1 cellular context compared by ENCODE assay signal in genomic region chr15:51075364-51075763, GRCh38.
TF ChIP-seq lines count a peak whose summit lies in the region.

No MANE protein-coding gene starts in this region.

TF ChIP-seq in WTC11, 78 proteins besides CTCF, POLR2A, EP300 and RAD21 (continued from another document):
- TF ChIP-seq, protein P1, sequence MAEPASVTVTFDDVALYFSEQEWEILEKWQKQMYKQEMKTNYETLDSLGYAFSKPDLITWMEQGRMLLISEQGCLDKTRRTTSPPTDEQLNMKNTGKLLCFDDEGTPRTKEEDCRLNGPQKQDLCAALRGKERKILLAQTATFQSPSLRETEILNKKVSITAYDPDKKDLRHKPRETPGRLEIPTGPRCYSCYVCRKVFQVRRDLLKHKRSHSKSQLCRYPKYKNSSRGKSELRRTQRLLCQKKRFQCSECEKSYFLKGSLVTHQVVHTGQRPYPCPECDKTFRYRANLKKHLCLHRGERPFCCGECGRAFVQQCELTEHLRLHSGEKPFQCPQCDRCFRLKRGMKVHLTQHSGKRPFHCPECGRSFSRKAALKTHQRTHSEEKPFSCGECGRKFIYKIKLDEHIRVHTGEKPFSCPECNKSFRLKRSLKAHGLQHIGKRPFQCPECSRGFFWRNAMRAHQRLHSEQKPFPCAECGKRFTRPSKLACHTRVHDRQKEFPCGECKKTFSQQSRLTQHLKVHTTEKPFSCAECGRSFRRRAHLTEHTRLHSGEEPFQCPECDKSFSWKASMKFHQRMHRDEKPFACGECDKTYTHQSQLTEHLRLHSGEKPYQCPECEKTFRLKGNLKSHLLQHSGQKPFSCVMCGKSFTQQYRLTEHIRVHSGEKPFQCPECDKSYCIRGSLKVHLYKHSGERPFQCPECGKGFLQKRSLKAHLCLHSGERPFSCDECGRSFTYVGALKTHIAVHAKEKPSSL (CRISPR knock-in tag; conservative IDR thresholded peaks at IDR 0.05), result no peak
- TF ChIP-seq NR3C1 (CRISPR knock-in tag; conservative IDR thresholded peaks at IDR 0.05; ENCODE audit: low read depth) (no peak), ZNF121 (CRISPR knock-in tag; IDR thresholded peaks at IDR 0.05) (no peak), ZNF232 (CRISPR knock-in tag; IDR thresholded peaks at IDR 0.05) (no peak), PRDM15 (CRISPR knock-in tag; IDR thresholded peaks at IDR 0.05) (no peak), SOX15 (CRISPR knock-in tag; IDR thresholded peaks at IDR 0.05) (no peak), ZNF396 (CRISPR knock-in tag; IDR thresholded peaks at IDR 0.05; ENCODE audit: borderline replicate concordance) (no peak), MLX (CRISPR knock-in tag; IDR thresholded peaks at IDR 0.05) (no peak), MYBL2 (CRISPR knock-in tag; IDR thresholded peaks at IDR 0.05) (no peak), RELA (CRISPR knock-in tag; IDR thresholded peaks at IDR 0.05; ENCODE audit: borderline replicate concordance) (no peak), ZNF281 (CRISPR knock-in tag; IDR thresholded peaks at IDR 0.05) (no peak)
- TF ChIP-seq, protein P2, sequence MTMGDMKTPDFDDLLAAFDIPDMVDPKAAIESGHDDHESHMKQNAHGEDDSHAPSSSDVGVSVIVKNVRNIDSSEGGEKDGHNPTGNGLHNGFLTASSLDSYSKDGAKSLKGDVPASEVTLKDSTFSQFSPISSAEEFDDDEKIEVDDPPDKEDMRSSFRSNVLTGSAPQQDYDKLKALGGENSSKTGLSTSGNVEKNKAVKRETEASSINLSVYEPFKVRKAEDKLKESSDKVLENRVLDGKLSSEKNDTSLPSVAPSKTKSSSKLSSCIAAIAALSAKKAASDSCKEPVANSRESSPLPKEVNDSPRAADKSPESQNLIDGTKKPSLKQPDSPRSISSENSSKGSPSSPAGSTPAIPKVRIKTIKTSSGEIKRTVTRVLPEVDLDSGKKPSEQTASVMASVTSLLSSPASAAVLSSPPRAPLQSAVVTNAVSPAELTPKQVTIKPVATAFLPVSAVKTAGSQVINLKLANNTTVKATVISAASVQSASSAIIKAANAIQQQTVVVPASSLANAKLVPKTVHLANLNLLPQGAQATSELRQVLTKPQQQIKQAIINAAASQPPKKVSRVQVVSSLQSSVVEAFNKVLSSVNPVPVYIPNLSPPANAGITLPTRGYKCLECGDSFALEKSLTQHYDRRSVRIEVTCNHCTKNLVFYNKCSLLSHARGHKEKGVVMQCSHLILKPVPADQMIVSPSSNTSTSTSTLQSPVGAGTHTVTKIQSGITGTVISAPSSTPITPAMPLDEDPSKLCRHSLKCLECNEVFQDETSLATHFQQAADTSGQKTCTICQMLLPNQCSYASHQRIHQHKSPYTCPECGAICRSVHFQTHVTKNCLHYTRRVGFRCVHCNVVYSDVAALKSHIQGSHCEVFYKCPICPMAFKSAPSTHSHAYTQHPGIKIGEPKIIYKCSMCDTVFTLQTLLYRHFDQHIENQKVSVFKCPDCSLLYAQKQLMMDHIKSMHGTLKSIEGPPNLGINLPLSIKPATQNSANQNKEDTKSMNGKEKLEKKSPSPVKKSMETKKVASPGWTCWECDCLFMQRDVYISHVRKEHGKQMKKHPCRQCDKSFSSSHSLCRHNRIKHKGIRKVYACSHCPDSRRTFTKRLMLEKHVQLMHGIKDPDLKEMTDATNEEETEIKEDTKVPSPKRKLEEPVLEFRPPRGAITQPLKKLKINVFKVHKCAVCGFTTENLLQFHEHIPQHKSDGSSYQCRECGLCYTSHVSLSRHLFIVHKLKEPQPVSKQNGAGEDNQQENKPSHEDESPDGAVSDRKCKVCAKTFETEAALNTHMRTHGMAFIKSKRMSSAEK (CRISPR knock-in tag; IDR thresholded peaks at IDR 0.05; ENCODE audit: borderline replicate concordance), result no peak
